Comparison of ENCODE assay signal across 8 cellular contexts in genomic region chr7:74174606-74175082, GRCh38. TPM values are rescaled to one million over a fixed set of nuclear protein-coding genes. Genes with fewer than 3 reads are reported as not detected.
A peak's percentile ranks its signal among the peaks of the same experiment; 100 is the strongest.
DNase-seq lines count a peak whose midpoint lies in the region; ATAC-seq and TF ChIP-seq lines count a peak whose summit lies in the region.

No MANE protein-coding gene starts in this region.

- no peak for TF ChIP-seq POLR2A in heart left ventricle (IDR thresholded peaks at IDR 0.05)

- intact Hi-C loops in heart left ventricle (cut with DNase I), result loop anchor here in 6 of 10 donors (2.0 to 10.0 kb wide), 4 partner anchors 80 to 92 kb away; partner anchors contain the start of gene LIMK1 (in 3 of the 6)
- intact Hi-C loops in posterior vena cava (cut with DNase I), result loop anchor here in 1 of 2 donors (10.0 kb wide), 1 partner anchor 90 kb away; the partner anchor contains the start of gene LIMK1

- H3K4me3 ChIP-seq in heart left ventricle, result peak overlapping the region; percentile 82 to 99 (median 96)

- H3K27me3 ChIP-seq in heart left ventricle, result no peaks in the 10 kb centered on the region

- peak overlapping the region; percentile 88 for H3K27ac Mint-ChIP-seq in activated naive CD8-positive, alpha-beta T cell treated with anti-CD3 and anti-CD28 coated beads, Interleukin-2, amount 10 ng/mL, durations not matched to agents 7 days and 5 days

- H3K9me3 Mint-ChIP-seq in activated naive CD8-positive, alpha-beta T cell treated with anti-CD3 and anti-CD28 coated beads, Interleukin-2, amount 10 ng/mL, durations not matched to agents 7 days and 5 days, result no peaks in the 10 kb centered on the region

- POLR2A ChIA-PET in activated naive CD8-positive, alpha-beta T cell treated with anti-CD3 and anti-CD28 coated beads, Interleukin-2, amount 10 ng/mL, durations not matched to agents 7 days and 5 days (lab: Charles Lee), result interaction anchor here (0.9 to 3.3 kb wide), 9 partner anchors 9 to 106 kb away, joined by 3 to 24 read pairs (median 6); partner anchors contain the start of gene LIMK1

- H3K9me3 ChIP-seq in heart left ventricle, result no peaks in the 10 kb centered on the region

- peaks cover 20% of the 10 kb centered on the region for H3K36me3 Mint-ChIP-seq in activated naive CD8-positive, alpha-beta T cell treated with anti-CD3 and anti-CD28 coated beads, Interleukin-2, amount 10 ng/mL, durations not matched to agents 7 days and 5 days

- H3K4me1 Mint-ChIP-seq in activated naive CD8-positive, alpha-beta T cell treated with anti-CD3 and anti-CD28 coated beads, Interleukin-2, amount 10 ng/mL, durations not matched to agents 7 days and 5 days, result peaks cover 36% of the 10 kb centered on the region

- peaks cover 4 to 63% (median 48%) of the 10 kb centered on the region in 12 donors for H3K4me1 ChIP-seq in heart left ventricle

- peak overlapping the region; percentile 90 to 98 (median 96) for H3K27ac ChIP-seq in heart left ventricle

- DNase-seq in NCI-H345 (lab: John Stamatoyannopoulos, UW) (peak; percentile 37), NCI-H345 treated with DMSO at 0.1 percent for 48 hours (lab: John Stamatoyannopoulos, UW; ENCODE audit: unreplicated experiment) (no peak), NOMO-1 treated with dmso at 0.1 percent for 144 hours (lab: John Stamatoyannopoulos, UW; ENCODE audit: unreplicated experiment) (peak; percentile 51), heart left ventricle (peak; percentile 36 to 64 (median 42)), posterior vena cava (ENCODE audit: low spot score) (peak; percentile 90), GM19240 (ENCODE audit: insufficient read length, low spot score) (no peak)
- no peak for DNase-seq in activated naive CD8-positive, alpha-beta T cell treated with anti-CD3 and anti-CD28 coated beads, Interleukin-2, amount 10 ng/mL, durations not matched to agents 7 days and 5 days

- TF ChIP-seq CTCF in heart left ventricle (IDR thresholded peaks at IDR 0.05), result peak in 1 of 12 donors; percentile 5

- WGBS in heart left ventricle, 4 donors, result 0 to 1% (median 0%) methylated on average over 4 to 43 of the region's 43 CpGs

- H3K36me3 ChIP-seq in heart left ventricle, result peaks cover 0 to 35% (median 18%) of the 10 kb centered on the region in 9 donors

- H3K27me3 Mint-ChIP-seq in activated naive CD8-positive, alpha-beta T cell treated with anti-CD3 and anti-CD28 coated beads, Interleukin-2, amount 10 ng/mL, durations not matched to agents 7 days and 5 days, result no peaks in the 10 kb centered on the region

- peak overlapping the region; percentile 89 for H3K4me3 Mint-ChIP-seq in activated naive CD8-positive, alpha-beta T cell treated with anti-CD3 and anti-CD28 coated beads, Interleukin-2, amount 10 ng/mL, durations not matched to agents 7 days and 5 days

- ATAC-seq in HG02840 (IDR thresholded peaks at IDR 0.05; ENCODE audit: low FRiP score, unreplicated experiment) (peak; percentile 21), heart left ventricle (peak in 3 of 4 donors; percentile 22 to 35 (median 35))
- ATAC-seq in activated naive CD8-positive, alpha-beta T cell treated with anti-CD3 and anti-CD28 coated beads, Interleukin-2, amount 10 ng/mL, durations not matched to agents 7 days and 5 days (ENCODE audit: low read depth), result peak; percentile 51

RNA-seq across cellular contexts. Expression of gene EIF4H, which starts 0.5 kb away (rescaled TPM):
- total RNA-seq in activated naive CD8-positive, alpha-beta T cell treated with anti-CD3 and anti-CD28 coated beads, Interleukin-2, amount 10 ng/mL, durations not matched to agents 7 days and 5 days, result 100 to 1,000 TPM; 264 to 270 TPM
- total RNA-seq in heart left ventricle (100 to 1,000 TPM; 166 to 216 (median 196) TPM), posterior vena cava (100 to 1,000 TPM; 207 to 213 TPM)
- 100 to 1,000 TPM in 1 of 2 donors, 10 to 100 TPM in 1; 89.0 to 255 TPM for polyA plus RNA-seq in heart left ventricle

RNA-seq across cellular contexts. Expression of gene LAT2, which starts 35.2 kb away (rescaled TPM):
- total RNA-seq in activated naive CD8-positive, alpha-beta T cell treated with anti-CD3 and anti-CD28 coated beads, Interleukin-2, amount 10 ng/mL, durations not matched to agents 7 days and 5 days, result 10 to 100 TPM; 21.4 to 22.9 TPM
- 10 to 100 TPM in 1 of 9 donors, 1 to 10 TPM in 8; 1.0 to 20.8 (median 1.5) TPM for total RNA-seq in heart left ventricle
- polyA plus RNA-seq in heart left ventricle, result 1 to 10 TPM; 1.7 to 2.9 TPM
- total RNA-seq in posterior vena cava, result 1 to 10 TPM; 8.2 to 8.3 TPM

Comparison
In these comparisons a context has a peak if more than half of its experiments do, and no peak if none do; other contexts are left out.
1. DNase-seq: peak in NCI-H345 (single experiment), NOMO-1 treated with dmso at 0.1 percent for 144 hours (single experiment), heart left ventricle (5 of 5) and posterior vena cava (single experiment); none in NCI-H345 treated with DMSO at 0.1 percent for 48 hours (single experiment), activated naive CD8-positive, alpha-beta T cell treated with anti-CD3 and anti-CD28 coated beads, Interleukin-2, amount 10 ng/mL, durations not matched to agents 7 days and 5 days (single experiment) and GM19240 (single experiment).
2. Peak in every context shown above with its lines, with median percentiles within 50 percentile points of each other: ATAC-seq.